12 cellular contexts compared by ENCODE assay signal in the genomic region with DNA sequence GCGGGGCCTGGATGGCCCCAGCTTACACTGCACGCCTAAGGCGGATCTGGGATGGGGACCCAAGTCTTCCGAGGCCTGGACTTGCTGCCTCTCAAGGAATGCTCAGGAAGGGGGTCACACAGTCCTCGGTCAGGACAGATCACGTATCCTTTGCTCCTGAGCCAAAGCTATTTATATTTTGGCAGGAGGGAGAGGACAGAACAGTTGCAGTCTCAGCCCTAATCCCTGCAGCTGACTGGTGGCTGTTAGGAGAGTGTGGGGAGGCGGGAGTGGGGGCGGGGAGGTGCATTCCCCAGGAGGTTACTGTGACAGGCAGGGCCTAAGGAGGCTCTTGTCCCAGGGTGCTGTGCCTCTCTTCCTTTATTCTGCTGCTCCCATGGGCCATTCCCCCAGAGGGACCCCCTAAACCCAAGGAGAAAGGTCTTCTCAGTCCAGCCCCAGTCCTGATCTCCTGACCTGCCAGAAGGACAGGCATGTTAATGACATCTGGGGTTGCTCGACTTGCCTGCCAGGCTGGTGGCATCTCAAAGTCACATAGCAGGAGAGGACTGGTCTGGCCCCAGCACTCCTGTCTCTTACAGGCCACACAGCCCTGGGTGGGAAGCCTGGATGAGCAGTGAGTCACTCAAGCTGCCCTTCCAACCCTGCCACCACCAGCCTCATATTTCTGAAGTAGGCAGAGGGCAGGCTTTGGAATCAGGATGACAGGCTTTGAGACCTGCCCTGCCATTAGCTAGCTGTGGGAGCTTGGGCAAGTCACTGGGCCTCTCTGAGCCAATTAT. TPM values are rescaled to one million over a fixed set of nuclear protein-coding genes. Genes with fewer than 3 reads are reported as not detected.
DNase-seq lines count a peak whose midpoint lies in the region; TF ChIP-seq lines count a peak whose summit lies in the region.
"Had no signal": no experiment of that assay in that cellular context is flagged by ENCODE, and none has a peak within 500 bp of the region (broad histone marks: within the 10 kb centered on the region; RNA-seq: fewer than 3 reads in every experiment).

No MANE protein-coding gene starts in this region.

- DNase-seq in DMS 273 (lab: John Stamatoyannopoulos, UW; ENCODE audit: unreplicated experiment) (peak; percentile 34), DMS 273 treated with DMSO at 0.1 percent for 48 hours (lab: John Stamatoyannopoulos, UW) (no peak), chondrocyte (ENCODE audit: low spot score) (no peak), kidney glomerular epithelial cell (lab: John Stamatoyannopoulos, UW) (peak; percentile 39), tibial artery (peak; percentile 40 to 91), GM20000 (ENCODE audit: low spot score) (no peak), GM19238 (ENCODE audit: insufficient read length, low spot score) (no peak), activated T-cell treated with anti-CD3 and anti-CD28 coated beads for 4 hours (no peak)
- DNase-seq: activated gamma-delta T cell, NCI-H2171 treated with DMSO at 0.1 percent for 48 hours, T-helper 2 cell had no signal

- peak overlapping the region; percentile 76 to 81 for H3K27ac ChIP-seq in tibial artery
- H3K27ac ChIP-seq: 22Rv1 had no signal

- H3K9me3 Mint-ChIP-seq in chondrocyte (ENCODE audit: low read depth): no peaks in the 10 kb centered on the region

- no peak overlapping the region for H3K4me3 ChIP-seq in tibial artery

- H3K4me1 Mint-ChIP-seq in chondrocyte (ENCODE audit: low read depth): peaks cover 17% of the 10 kb centered on the region

- intact Hi-C loops in tibial artery (cut with DNase I; ENCODE audit: low total_unique reads): no loop called here

- no peaks in the 10 kb centered on the region for H3K36me3 ChIP-seq in tibial artery

- peaks cover 7 to 41% (median 40%) of the 10 kb centered on the region in 4 donors for H3K4me1 ChIP-seq in tibial artery

- H3K4me3 Mint-ChIP-seq in chondrocyte (ENCODE audit: unreplicated experiment): no peak overlapping the region

- H3K27ac Mint-ChIP-seq in chondrocyte (ENCODE audit: unreplicated experiment): peak overlapping the region; percentile 75

- no peaks in the 10 kb centered on the region for H3K9me3 ChIP-seq in tibial artery

- H3K27me3 ChIP-seq in tibial artery: no peaks in the 10 kb centered on the region

- no peaks in the 10 kb centered on the region for H3K27me3 Mint-ChIP-seq in chondrocyte (ENCODE audit: low read depth)

- TF ChIP-seq CTCF in chondrocyte (IDR thresholded peaks at IDR 0.05): no peak
- TF ChIP-seq CTCF in tibial artery (IDR thresholded peaks at IDR 0.05): no peak
- no peak for TF ChIP-seq CTCF in GM20000 (IDR thresholded peaks at IDR 0.05; ENCODE audit: extremely low read depth, missing control alignments)

- H3K36me3 Mint-ChIP-seq in chondrocyte (ENCODE audit: low read depth): peaks cover 30% of the 10 kb centered on the region

RNA-seq across cellular contexts. Expression of a gene that starts 51.9 kb away (rescaled TPM):
- 45.9 to 52.9 TPM (median 48.5 TPM) in 3 replicates for total RNA-seq in chondrocyte

Comparison
In these comparisons a context has a peak if more than half of its experiments do, and no peak if none do; other contexts are left out.
1. DNase-seq: peak in DMS 273 (single experiment), kidney glomerular epithelial cell (single experiment) and tibial artery (2 of 2); none in DMS 273 treated with DMSO at 0.1 percent for 48 hours (single experiment), chondrocyte (single experiment), GM20000 (single experiment), GM19238 (single experiment) and activated T-cell treated with anti-CD3 and anti-CD28 coated beads for 4 hours (single experiment).